Comparison of ENCODE assay signal across 20 cellular contexts in the genomic region with DNA sequence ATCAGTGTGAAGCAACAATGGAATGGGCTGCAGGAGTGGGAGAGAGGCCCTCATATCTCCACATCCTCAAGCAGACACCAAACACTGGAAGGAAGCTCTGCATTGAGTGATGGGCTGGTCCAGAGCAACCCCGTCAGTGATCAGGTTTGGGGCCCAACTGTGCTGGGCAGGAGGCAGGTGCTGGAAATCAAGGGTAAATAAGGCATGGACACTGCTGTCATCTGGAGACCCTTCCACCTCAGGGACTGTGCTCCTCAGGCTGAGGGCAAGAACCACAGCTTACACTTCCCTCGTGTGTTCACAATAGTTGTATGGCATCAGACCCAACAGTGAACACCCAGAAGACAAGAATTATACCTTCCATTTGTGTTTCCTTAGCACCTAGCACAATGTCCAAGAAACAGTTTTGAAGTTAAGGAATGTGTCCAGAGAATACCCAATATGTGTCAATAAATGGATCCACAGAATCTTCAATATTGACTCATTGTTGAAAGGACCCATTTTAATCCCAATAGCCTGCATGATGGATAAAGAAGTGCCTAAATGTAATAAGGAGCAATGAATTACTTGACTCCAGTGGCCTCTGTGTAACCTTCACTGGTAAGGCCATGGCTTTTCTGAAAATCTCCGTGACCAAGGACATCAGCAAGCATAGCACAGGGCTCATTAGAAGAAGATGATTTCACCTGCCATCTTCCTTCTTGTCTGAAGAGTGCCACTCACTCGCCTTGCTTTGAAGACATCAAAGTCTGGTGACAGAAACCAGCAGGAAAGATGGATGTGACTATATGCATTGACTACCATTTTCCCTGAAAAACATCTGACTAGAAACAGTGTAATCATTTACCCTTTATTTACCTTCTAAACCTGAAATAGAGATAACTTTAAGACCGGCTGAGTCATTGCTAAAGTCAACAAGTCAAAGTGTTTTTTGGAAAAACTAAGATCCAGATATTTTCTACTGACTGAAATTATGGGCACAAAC. TPM values are rescaled to one million over a fixed set of nuclear protein-coding genes. Genes with fewer than 3 reads are reported as not detected.
A peak's percentile ranks its signal among the peaks of the same experiment; 100 is the strongest.
DNase-seq lines count a peak whose midpoint lies in the region; ATAC-seq, FAIRE-seq and TF ChIP-seq lines count a peak whose summit lies in the region.
"Had no signal": no experiment of that assay in that cellular context is flagged by ENCODE, and none has a peak within 500 bp of the region (broad histone marks: within the 10 kb centered on the region; RNA-seq: fewer than 3 reads in every experiment).

No MANE protein-coding gene starts in this region.

- no peak overlapping the region for H3K27ac Mint-ChIP-seq in effector memory CD8-positive, alpha-beta T cell

- no peak for TF ChIP-seq EP300 in stomach (IDR thresholded peaks at IDR 0.05)

- H3K36me3 Mint-ChIP-seq in effector memory CD8-positive, alpha-beta T cell (ENCODE audit: insufficient read depth): no peaks in the 10 kb centered on the region

- no peaks in the 10 kb centered on the region for H3K4me1 Mint-ChIP-seq in effector memory CD8-positive, alpha-beta T cell (ENCODE audit: low read depth in 2 of 2)

- peak; percentile 20 for DNase-seq in bronchial epithelial cell (ENCODE audit: low read depth)
- DNase-seq in effector CD4-positive, alpha-beta T cell: no peak
- DNase-seq in NCI-H69 (lab: John Stamatoyannopoulos, UW): no peak
- DNase-seq in effector memory CD8-positive, alpha-beta T cell: no peak
- no peak for DNase-seq in stomach
- DNase-seq: ACHN, DMS 273 treated with DMSO at 0.1 percent for 48 hours, EL, KG1, MV-4-11, NCI-H187, NCI-H2107, NCI-H510A, NCI-H774 had no signal

- 68% methylated on average over 5 of the region's 5 CpGs for WGBS in liver
- 61 to 74% (median 64%) methylated on average over 5 of the region's 5 CpGs for WGBS in stomach, 5 donors

- H3K27me3 Mint-ChIP-seq in effector memory CD8-positive, alpha-beta T cell: peaks cover 5 to 14% of the 10 kb centered on the region in 2 donors

- POLR2A ChIA-PET in HEK293 (lab: Yijun Ruan, JAX): no interaction called here

- no peak overlapping the region for H3K27ac ChIP-seq in HEK293 (ENCODE audit: extremely low read depth, low read depth, low read length)
- H3K27ac ChIP-seq in liver (ENCODE audit: low read depth in 1 of 2, low read length in 2 of 2): peak overlapping the region; percentile 92 to 94
- peak overlapping the region in 1 of 5 donors; percentile 21 for H3K27ac ChIP-seq in stomach
- H3K27ac ChIP-seq: C4-2B had no signal

- H3K27me3 ChIP-seq in bronchial epithelial cell (ENCODE audit: control insufficient read depth, insufficient read depth, low read length) (no peaks in the 10 kb centered on the region), liver (ENCODE audit: control insufficient read depth in 4 of 4, insufficient read depth in 4 of 4, low read length in 3 of 4) (no peaks in the 10 kb centered on the region), stomach (no peaks in the 10 kb centered on the region)

- TF ChIP-seq POLR2A in stomach (IDR thresholded peaks at IDR 0.05): no peak

- peak overlapping the region in 1 of 2 donors; percentile 27 for H3K9ac ChIP-seq in liver (ENCODE audit: low read depth in 1 of 2, low read length in 2 of 2)

- H3K36me3 ChIP-seq in HEK293 (ENCODE audit: control insufficient read depth in 2 of 2, insufficient read depth in 1 of 2, low read length in 2 of 2) (no peaks in the 10 kb centered on the region), bronchial epithelial cell (ENCODE audit: control insufficient read depth, insufficient read depth, low read length) (no peaks in the 10 kb centered on the region), liver (ENCODE audit: control insufficient read depth in 4 of 4, insufficient read depth in 3 of 4, low read depth in 1 of 4, low read length in 3 of 4) (no peaks in the 10 kb centered on the region), stomach (no peaks in the 10 kb centered on the region)

- no peak for TF ChIP-seq CTCF in HEK293 (tag by site-specific recombination; IDR thresholded peaks at IDR 0.05)
- TF ChIP-seq CTCF in bronchial epithelial cell (IDR thresholded peaks at IDR 0.05; ENCODE audit: insufficient read depth, low read length, severe bottlenecking): no peak
- TF ChIP-seq CTCF in liver (IDR thresholded peaks at IDR 0.05; ENCODE audit: low read depth, low read length, missing input control): no peak
- no peak for TF ChIP-seq CTCF in stomach (IDR thresholded peaks at IDR 0.05)

- intact Hi-C loops in stomach (cut with DNase I; ENCODE audit: low total_unique reads): no loop called here

- FAIRE-seq in bronchial epithelial cell (lab: Jason Lieb, UNC): no peak
- FAIRE-seq: GM12878, GM19239 had no signal

- H3K4me3 ChIP-seq in HEK293 (ENCODE audit: low read depth, low read length) (no peak overlapping the region), bronchial epithelial cell (ENCODE audit: low read depth, low read length) (no peak overlapping the region), liver (ENCODE audit: low read depth in 1 of 3, low read length in 3 of 3) (peak overlapping the region in 1 of 3 donors; percentile 30), stomach (no peak overlapping the region)
- H3K4me3 ChIP-seq: GM12878 had no signal

- no peaks in the 10 kb centered on the region for H3K9me3 ChIP-seq in HEK293 (ENCODE audit: control insufficient read depth, insufficient read depth, low read depth, low read length)
- no peaks in the 10 kb centered on the region for H3K9me3 ChIP-seq in liver (ENCODE audit: control insufficient read depth in 4 of 4, low read length in 3 of 4)
- H3K9me3 ChIP-seq in stomach: no peaks in the 10 kb centered on the region

- CTCF ChIA-PET in HEK293 (lab: Yijun Ruan, JAX): interaction anchor here (2.6 kb wide), 1 partner anchor 9 kb away, joined by 14 read pairs; no protein-coding TSS in a partner anchor

- no peak overlapping the region for H3K4me3 Mint-ChIP-seq in effector memory CD8-positive, alpha-beta T cell

- no peaks in the 10 kb centered on the region for H3K4me1 ChIP-seq in HEK293 (ENCODE audit: control insufficient read depth, insufficient read depth, low read length)
- peaks cover 11 to 70% (median 36%) of the 10 kb centered on the region in 4 donors for H3K4me1 ChIP-seq in liver (ENCODE audit: control insufficient read depth in 4 of 4, insufficient read depth in 4 of 4, low read length in 3 of 4)
- H3K4me1 ChIP-seq in stomach: peaks cover 0 to 10% (median 3%) of the 10 kb centered on the region in 4 donors

- TF ChIP-seq RAD21 in liver (IDR thresholded peaks at IDR 0.05): peak; percentile 9 to 28

- H3K9me3 Mint-ChIP-seq in effector memory CD8-positive, alpha-beta T cell: no peaks in the 10 kb centered on the region

- no peak for ATAC-seq in effector memory CD8-positive, alpha-beta T cell (replicated peaks)
- ATAC-seq: GM12878, HCT116 had no signal

TF ChIP-seq in HEK293, 187 proteins besides CTCF, POLR2A, EP300 and RAD21:
- no peak for TF ChIP-seq GFI1B (tag by site-specific recombination; IDR thresholded peaks at IDR 0.05)
- 0 out of 2 replicates have a peak, but pooled peaks have one; percentile 48 for TF ChIP-seq ZNF677 (tag by site-specific recombination; IDR thresholded peaks at IDR 0.05)

TF ChIP-seq in liver, 16 proteins besides CTCF, POLR2A, EP300 and RAD21 (continues in another document):
- peak; percentile 99 for TF ChIP-seq FOXA2 (IDR thresholded peaks at IDR 0.05)
- TF ChIP-seq SP1 (IDR thresholded peaks at IDR 0.05): peak; percentile 55
- TF ChIP-seq NR2F2 (IDR thresholded peaks at IDR 0.05): no peak
- TF ChIP-seq FOXA1 (IDR thresholded peaks at IDR 0.05): peak; percentile 99
- TF ChIP-seq, protein P1, sequence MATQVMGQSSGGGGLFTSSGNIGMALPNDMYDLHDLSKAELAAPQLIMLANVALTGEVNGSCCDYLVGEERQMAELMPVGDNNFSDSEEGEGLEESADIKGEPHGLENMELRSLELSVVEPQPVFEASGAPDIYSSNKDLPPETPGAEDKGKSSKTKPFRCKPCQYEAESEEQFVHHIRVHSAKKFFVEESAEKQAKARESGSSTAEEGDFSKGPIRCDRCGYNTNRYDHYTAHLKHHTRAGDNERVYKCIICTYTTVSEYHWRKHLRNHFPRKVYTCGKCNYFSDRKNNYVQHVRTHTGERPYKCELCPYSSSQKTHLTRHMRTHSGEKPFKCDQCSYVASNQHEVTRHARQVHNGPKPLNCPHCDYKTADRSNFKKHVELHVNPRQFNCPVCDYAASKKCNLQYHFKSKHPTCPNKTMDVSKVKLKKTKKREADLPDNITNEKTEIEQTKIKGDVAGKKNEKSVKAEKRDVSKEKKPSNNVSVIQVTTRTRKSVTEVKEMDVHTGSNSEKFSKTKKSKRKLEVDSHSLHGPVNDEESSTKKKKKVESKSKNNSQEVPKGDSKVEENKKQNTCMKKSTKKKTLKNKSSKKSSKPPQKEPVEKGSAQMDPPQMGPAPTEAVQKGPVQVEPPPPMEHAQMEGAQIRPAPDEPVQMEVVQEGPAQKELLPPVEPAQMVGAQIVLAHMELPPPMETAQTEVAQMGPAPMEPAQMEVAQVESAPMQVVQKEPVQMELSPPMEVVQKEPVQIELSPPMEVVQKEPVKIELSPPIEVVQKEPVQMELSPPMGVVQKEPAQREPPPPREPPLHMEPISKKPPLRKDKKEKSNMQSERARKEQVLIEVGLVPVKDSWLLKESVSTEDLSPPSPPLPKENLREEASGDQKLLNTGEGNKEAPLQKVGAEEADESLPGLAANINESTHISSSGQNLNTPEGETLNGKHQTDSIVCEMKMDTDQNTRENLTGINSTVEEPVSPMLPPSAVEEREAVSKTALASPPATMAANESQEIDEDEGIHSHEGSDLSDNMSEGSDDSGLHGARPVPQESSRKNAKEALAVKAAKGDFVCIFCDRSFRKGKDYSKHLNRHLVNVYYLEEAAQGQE (IDR thresholded peaks at IDR 0.05): no peak

RNA-seq across cellular contexts. Expression of a gene that starts 7.0 kb away (rescaled TPM):
- total RNA-seq in bronchial epithelial cell: 0.13 TPM in 1 of 2 replicates, not detected in the other
- 1,000 to 10,000 TPM in 1 of 2 donors, 100 to 1,000 TPM in 1; 965 to 4,470 TPM for total RNA-seq in liver
- 1,000 to 10,000 TPM; 1,784 to 2,316 TPM for polyA plus RNA-seq in liver
- total RNA-seq in stomach: under 1 TPM in 1 of 5 donors, not detected in 4; 0.92 TPM
- polyA plus RNA-seq in stomach: not detected

RNA-seq across cellular contexts. Expression of a gene that starts 34.3 kb away (rescaled TPM):
- 0.38 TPM in 1 of 2 replicates, not detected in the other for total RNA-seq in bronchial epithelial cell
- 10 to 100 TPM in 1 of 2 donors, 1 to 10 TPM in 1; 3.1 to 10.8 TPM for total RNA-seq in liver
- 10 to 100 TPM in 1 of 2 donors, 1 to 10 TPM in 1; 8.0 to 28.6 TPM for polyA plus RNA-seq in liver
- not detected for total RNA-seq in stomach
- polyA plus RNA-seq in stomach: under 1 TPM in 1 of 3 donors, not detected in 2; 0.63 TPM
- total RNA-seq: GM12878 had no signal
- polyA plus RNA-seq: GM12878 had no signal

RNA-seq across cellular contexts. Expression of a gene that starts 35.3 kb away (rescaled TPM):
- total RNA-seq in bronchial epithelial cell (66.6 and 94.5 TPM in 2 replicates), liver (100 to 1,000 TPM in 1 of 2 donors, 10 to 100 TPM in 1; 30.2 to 101 TPM), stomach (10 to 100 TPM; 17.0 to 62.1 (median 31.6) TPM)
- polyA plus RNA-seq in liver (10 to 100 TPM; 44.7 to 67.3 TPM), stomach (10 to 100 TPM; 17.7 to 33.9 (median 32.2) TPM)

RNA-seq across cellular contexts. Expression of a gene that starts 38.7 kb away (rescaled TPM):
- total RNA-seq in bronchial epithelial cell: 13.7 and 14.7 TPM in 2 replicates
- 10 to 100 TPM; 15.5 to 16.2 TPM for total RNA-seq in liver
- 1 to 10 TPM; 4.9 to 5.6 TPM for polyA plus RNA-seq in liver
- 10 to 100 TPM in 3 of 5 donors, 1 to 10 TPM in 2; 5.3 to 16.5 (median 10.4) TPM for total RNA-seq in stomach
- polyA plus RNA-seq in stomach: 1 to 10 TPM; 3.5 to 4.4 (median 4.0) TPM

RNA-seq across cellular contexts. Expression of a gene that starts 60.0 kb away (rescaled TPM):
- total RNA-seq in bronchial epithelial cell (not detected in 2 replicates), liver (100 to 1,000 TPM in 1 of 2 donors, 10 to 100 TPM in 1; 41.8 to 139 TPM), stomach (not detected)
- polyA plus RNA-seq in liver (100 to 1,000 TPM; 315 to 837 TPM), stomach (not detected)
- polyA plus RNA-seq: GM12878 had no signal

Comparison
In these comparisons a context has a peak if more than half of its experiments do, and no peak if none do; other contexts are left out.
1. RNA of a gene that starts 7.0 kb away (total RNA-seq): 965 to 4,470 TPM in liver; 0.13 TPM in bronchial epithelial cell and 0.92 TPM in stomach; every median in the first group is over 100 times any median in the second.